19 cellular contexts compared by ENCODE assay signal in genomic region chr6:5553767-5554166, GRCh38.
"Had no signal": no experiment of that assay in that cellular context is flagged by ENCODE, and none has a peak within 500 bp of the region (broad histone marks: within the 10 kb centered on the region; RNA-seq: fewer than 3 reads in every experiment).

No MANE protein-coding gene starts in this region.

- H3K27ac ChIP-seq: cardiac muscle cell, coronary artery, gastrocnemius medialis, neutrophil, thyroid gland, WERI-Rb-1 had no signal

- H3K4me3 Mint-ChIP-seq: activated CD8-positive, alpha-beta T cell treated with anti-CD3 and anti-CD28 coated beads, Interleukin-2, amount 10 ng/mL, durations not matched to agents 7 days and 5 days; activated naive CD8-positive, alpha-beta T cell treated with anti-CD3 and anti-CD28 coated beads, Interleukin-2, amount 50 U/mL, for 24 hours; activated T-helper 1 cell treated with anti-CD3 and anti-CD28 coated beads, Interleukin-12 subunit alpha, Interleukin-12 subunit beta, Interleukin-2, Interleukin-4 antibody, amounts not matched to agents 30 ng/mL and 10 ng/mL and 1 ng/mL, durations not matched to agents 14 hours and 24 hours and 36 hours; naive thymus-derived CD4-positive, alpha-beta T cell had no signal

- H3K36me3 ChIP-seq: cardiac muscle cell, gastrocnemius medialis, neutrophil, thyroid gland, WERI-Rb-1 had no signal

- H3K4me1 ChIP-seq: gastrocnemius medialis, thyroid gland had no signal

- H3K27ac Mint-ChIP-seq: activated CD8-positive, alpha-beta T cell treated with anti-CD3 and anti-CD28 coated beads, Interleukin-2, amount 10 ng/mL, durations not matched to agents 7 days and 5 days; activated naive CD8-positive, alpha-beta T cell treated with anti-CD3 and anti-CD28 coated beads, Interleukin-2, amount 50 U/mL, for 24 hours; activated T-helper 1 cell treated with anti-CD3 and anti-CD28 coated beads, Interleukin-12 subunit alpha, Interleukin-12 subunit beta, Interleukin-2, Interleukin-4 antibody, amounts not matched to agents 30 ng/mL and 10 ng/mL and 1 ng/mL, durations not matched to agents 14 hours and 24 hours and 36 hours; naive thymus-derived CD4-positive, alpha-beta T cell had no signal

- H3K4me1 Mint-ChIP-seq: activated naive CD8-positive, alpha-beta T cell treated with anti-CD3 and anti-CD28 coated beads, Interleukin-2, amount 50 U/mL, for 24 hours had no signal

- ATAC-seq: activated CD8-positive, alpha-beta T cell treated with anti-CD3 and anti-CD28 coated beads, Interleukin-2, amount 10 ng/mL, durations not matched to agents 7 days and 5 days; activated naive CD8-positive, alpha-beta T cell treated with anti-CD3 and anti-CD28 coated beads, Interleukin-2, amount 50 U/mL, for 24 hours; gastrocnemius medialis; left lobe of liver; naive thymus-derived CD4-positive, alpha-beta T cell had no signal

- H3K4me3 ChIP-seq: cardiac muscle cell, coronary artery, gastrocnemius medialis, thyroid gland had no signal

- DNase-seq: activated CD4-positive, alpha-beta T cell treated with anti-CD3 and anti-CD28 coated beads for 4 hours; activated CD8-positive, alpha-beta memory T cell treated with anti-CD3 and anti-CD28 coated beads, Interleukin-2, amount 50 U/mL, for 48 hours; activated CD8-positive, alpha-beta T cell treated with anti-CD3 and anti-CD28 coated beads, Interleukin-2, amount 10 ng/mL, durations not matched to agents 7 days and 5 days; activated naive CD4-positive, alpha-beta T cell treated with Interleukin-2 at 50 U/mL for 16 hours; activated naive CD8-positive, alpha-beta T cell treated with anti-CD3 and anti-CD28 coated beads, Interleukin-2, amount 50 U/mL, for 24 hours; effector memory CD4-positive, alpha-beta T cell; gastrocnemius medialis; islet precursor cell; mammary epithelial cell; naive thymus-derived CD4-positive, alpha-beta T cell; stimulated activated CD4-positive, alpha-beta T cell treated with anti-CD3 and anti-CD28 coated beads, Interleukin-15, amount 100 ng/mL, for 24 hours; stimulated activated CD4-positive, alpha-beta T cell treated with anti-CD3 and anti-CD28 coated beads, Interleukin-4, amount 100 ng/mL, for 4 hours; thyroid gland; WERI-Rb-1 had no signal

- H3K27me3 Mint-ChIP-seq: activated naive CD8-positive, alpha-beta T cell treated with anti-CD3 and anti-CD28 coated beads, Interleukin-2, amount 50 U/mL, for 24 hours; naive thymus-derived CD4-positive, alpha-beta T cell had no signal

- H3K27me3 ChIP-seq: cardiac muscle cell, gastrocnemius medialis, neutrophil, thyroid gland had no signal

- H3K9me3 ChIP-seq: gastrocnemius medialis, neutrophil, thyroid gland had no signal
